ENCODE assay signal across 3 cellular contexts in the genomic region with DNA sequence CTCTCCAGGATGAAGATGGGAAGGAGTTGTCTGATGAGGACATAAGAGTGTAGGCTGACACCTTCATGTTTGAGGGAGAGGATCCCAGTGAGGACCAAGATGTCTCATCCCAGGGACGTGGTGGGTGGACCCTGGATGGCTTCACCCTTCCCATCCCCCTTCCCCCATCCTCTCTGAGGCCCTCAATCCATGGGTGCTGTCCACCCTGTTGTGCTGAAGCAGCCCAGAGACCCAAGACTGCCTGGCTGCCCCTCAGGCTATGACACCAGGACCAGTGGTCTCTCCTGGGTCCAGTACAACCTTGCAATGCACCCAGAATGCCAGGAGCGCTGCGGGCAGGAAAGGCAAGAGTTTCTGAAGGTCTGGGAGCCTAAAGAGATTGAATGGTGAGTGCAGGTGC.
TF ChIP-seq lines count a peak whose summit lies in the region.

No MANE protein-coding gene starts in this region.

TF ChIP-seq in A549, 52 proteins besides CTCF, POLR2A, EP300 and RAD21:
- TF ChIP-seq, protein P1, sequence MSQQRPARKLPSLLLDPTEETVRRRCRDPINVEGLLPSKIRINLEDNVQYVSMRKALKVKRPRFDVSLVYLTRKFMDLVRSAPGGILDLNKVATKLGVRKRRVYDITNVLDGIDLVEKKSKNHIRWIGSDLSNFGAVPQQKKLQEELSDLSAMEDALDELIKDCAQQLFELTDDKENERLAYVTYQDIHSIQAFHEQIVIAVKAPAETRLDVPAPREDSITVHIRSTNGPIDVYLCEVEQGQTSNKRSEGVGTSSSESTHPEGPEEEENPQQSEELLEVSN (IDR thresholded peaks at IDR 0.05; ENCODE audit: borderline replicate concordance, low read depth) = no peak
- TF ChIP-seq, protein P2, sequence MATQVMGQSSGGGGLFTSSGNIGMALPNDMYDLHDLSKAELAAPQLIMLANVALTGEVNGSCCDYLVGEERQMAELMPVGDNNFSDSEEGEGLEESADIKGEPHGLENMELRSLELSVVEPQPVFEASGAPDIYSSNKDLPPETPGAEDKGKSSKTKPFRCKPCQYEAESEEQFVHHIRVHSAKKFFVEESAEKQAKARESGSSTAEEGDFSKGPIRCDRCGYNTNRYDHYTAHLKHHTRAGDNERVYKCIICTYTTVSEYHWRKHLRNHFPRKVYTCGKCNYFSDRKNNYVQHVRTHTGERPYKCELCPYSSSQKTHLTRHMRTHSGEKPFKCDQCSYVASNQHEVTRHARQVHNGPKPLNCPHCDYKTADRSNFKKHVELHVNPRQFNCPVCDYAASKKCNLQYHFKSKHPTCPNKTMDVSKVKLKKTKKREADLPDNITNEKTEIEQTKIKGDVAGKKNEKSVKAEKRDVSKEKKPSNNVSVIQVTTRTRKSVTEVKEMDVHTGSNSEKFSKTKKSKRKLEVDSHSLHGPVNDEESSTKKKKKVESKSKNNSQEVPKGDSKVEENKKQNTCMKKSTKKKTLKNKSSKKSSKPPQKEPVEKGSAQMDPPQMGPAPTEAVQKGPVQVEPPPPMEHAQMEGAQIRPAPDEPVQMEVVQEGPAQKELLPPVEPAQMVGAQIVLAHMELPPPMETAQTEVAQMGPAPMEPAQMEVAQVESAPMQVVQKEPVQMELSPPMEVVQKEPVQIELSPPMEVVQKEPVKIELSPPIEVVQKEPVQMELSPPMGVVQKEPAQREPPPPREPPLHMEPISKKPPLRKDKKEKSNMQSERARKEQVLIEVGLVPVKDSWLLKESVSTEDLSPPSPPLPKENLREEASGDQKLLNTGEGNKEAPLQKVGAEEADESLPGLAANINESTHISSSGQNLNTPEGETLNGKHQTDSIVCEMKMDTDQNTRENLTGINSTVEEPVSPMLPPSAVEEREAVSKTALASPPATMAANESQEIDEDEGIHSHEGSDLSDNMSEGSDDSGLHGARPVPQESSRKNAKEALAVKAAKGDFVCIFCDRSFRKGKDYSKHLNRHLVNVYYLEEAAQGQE (IDR thresholded peaks at IDR 0.05) = peak; percentile 42; the same call in 1 of the 2 replicates

TF ChIP-seq in HEK293, 187 proteins besides CTCF, POLR2A, EP300 and RAD21:
- no peak for TF ChIP-seq ZNF629 (tag by site-specific recombination; IDR thresholded peaks at IDR 0.05)
- TF ChIP-seq, protein P2 (tag by site-specific recombination; IDR thresholded peaks at IDR 0.05) = peak; percentile 42; the same call in 1 of the 2 replicates
TF ChIP-seq in HEK293: peak in this region for 1.

TF ChIP-seq in liver, 16 proteins besides CTCF, POLR2A, EP300 and RAD21:
- TF ChIP-seq YY1 (IDR thresholded peaks at IDR 0.05) = no peak
- TF ChIP-seq, protein P2 (IDR thresholded peaks at IDR 0.05) = peak; percentile 52
